In the genomic region with DNA sequence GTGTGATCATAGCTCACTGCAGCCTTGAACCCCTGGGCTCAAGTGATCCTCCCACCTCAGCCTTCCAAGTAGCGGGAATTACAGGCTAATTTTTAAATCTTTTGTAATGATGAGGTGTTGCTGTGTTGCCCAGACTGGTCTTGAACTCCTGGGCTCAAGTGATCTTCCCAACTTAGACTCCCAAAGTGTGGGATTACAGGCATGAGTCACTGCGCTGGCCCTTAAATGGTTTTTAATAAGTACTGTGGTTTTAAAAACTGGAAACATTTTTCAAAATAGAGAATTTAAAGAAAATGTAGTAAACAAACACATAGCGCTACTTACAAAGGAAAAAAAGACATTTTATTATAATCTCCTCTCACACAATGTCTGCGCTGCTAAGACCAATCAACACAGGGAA, we compare ENCODE assay signal across 24 cellular contexts. TPM values are rescaled to one million over a fixed set of nuclear protein-coding genes. Genes with fewer than 3 reads are reported as not detected.
"Had no signal": no experiment of that assay in that cellular context is flagged by ENCODE, and none has a peak within 500 bp of the region (broad histone marks: within the 10 kb centered on the region; RNA-seq: fewer than 3 reads in every experiment).

No MANE protein-coding gene starts in this region.

- H3K27ac Mint-ChIP-seq: activated CD8-positive, alpha-beta memory T cell treated with anti-CD3 and anti-CD28 coated beads, Interleukin-2, amount 10 ng/mL, durations not matched to agents 7 days and 5 days; activated naive CD4-positive, alpha-beta T cell treated with anti-CD3 and anti-CD28 coated beads, Interleukin-2, amount 50 U/mL, for 24 hours; activated T-cell treated with anti-CD3 and anti-CD28 coated beads, Interleukin-2, amount 50 U/mL, for 24 hours; activated T-helper 1 cell treated with anti-CD3 and anti-CD28 coated beads, Interleukin-12 subunit alpha, Interleukin-12 subunit beta, Interleukin-2, Interleukin-4 antibody, amounts not matched to agents 30 ng/mL and 10 ng/mL and 1 ng/mL, durations not matched to agents 14 hours and 24 hours and 36 hours; T-helper 1 cell treated with Interleukin-12 subunit alpha and Interleukin-12 subunit beta and Interleukin-4 antibody, amounts not matched to agents 30 μg/mL and 1 μg/mL, for 36 hours; WTC11 had no signal

- H3K36me3 Mint-ChIP-seq: activated CD8-positive, alpha-beta memory T cell treated with anti-CD3 and anti-CD28 coated beads, Interleukin-2, amount 10 ng/mL, durations not matched to agents 7 days and 5 days; activated naive CD4-positive, alpha-beta T cell treated with anti-CD3 and anti-CD28 coated beads, Interleukin-2, amount 50 U/mL, for 24 hours had no signal

- H3K4me3 ChIP-seq: cardiac muscle cell had no signal

- DNase-seq: activated CD4-positive, alpha-beta T cell treated with anti-CD3 and anti-CD28 coated beads for 48 hours; activated CD4-positive, alpha-beta T cell treated with anti-CD3 and anti-CD28 coated beads, Interleukin-2, amount 50 U/mL, for 48 hours; activated CD4-positive, CD25-positive, alpha-beta regulatory T cell treated with anti-CD3 and anti-CD28 coated beads, Interleukin-2, amount 50 U/mL, for 72 hours; activated CD8-positive, alpha-beta memory T cell treated with anti-CD3 and anti-CD28 coated beads, Interleukin-2, amount 10 ng/mL, durations not matched to agents 7 days and 5 days; activated effector memory CD4-positive, alpha-beta T cell treated with Interleukin-2 at 50 U/mL for 16 hours; activated naive CD4-positive, alpha-beta T cell; activated T-cell treated with anti-CD3 and anti-CD28 coated beads, Interleukin-2, amount 50 U/mL, for 24 hours; brain microvascular endothelial cell; Kasumi-1; KBM-7; MM.1S; NCI-H1105; NCI-H1436; NCI-H1694 treated with DMSO at 0.1 percent for 48 hours; NCI-H2081; NCI-H510A treated with DMSO at 0.1 percent for 48 hours; NCI-H69; PC-3; SHP77 treated with DMSO at 0.1 percent for 48 hours had no signal

- H3K27me3 ChIP-seq: brain microvascular endothelial cell, cardiac muscle cell had no signal

- H3K27ac ChIP-seq: brain microvascular endothelial cell, cardiac muscle cell had no signal

- ATAC-seq: activated CD8-positive, alpha-beta memory T cell treated with anti-CD3 and anti-CD28 coated beads, Interleukin-2, amount 10 ng/mL, durations not matched to agents 7 days and 5 days; PC-3; WTC11 had no signal

- H3K9me3 Mint-ChIP-seq: activated naive CD4-positive, alpha-beta T cell treated with anti-CD3 and anti-CD28 coated beads, Interleukin-2, amount 50 U/mL, for 24 hours had no signal

- H3K4me1 Mint-ChIP-seq: activated CD8-positive, alpha-beta memory T cell treated with anti-CD3 and anti-CD28 coated beads, Interleukin-2, amount 10 ng/mL, durations not matched to agents 7 days and 5 days; activated naive CD4-positive, alpha-beta T cell treated with anti-CD3 and anti-CD28 coated beads, Interleukin-2, amount 50 U/mL, for 24 hours had no signal

- H3K4me3 Mint-ChIP-seq: activated CD8-positive, alpha-beta memory T cell treated with anti-CD3 and anti-CD28 coated beads, Interleukin-2, amount 10 ng/mL, durations not matched to agents 7 days and 5 days; activated naive CD4-positive, alpha-beta T cell treated with anti-CD3 and anti-CD28 coated beads, Interleukin-2, amount 50 U/mL, for 24 hours; activated T-cell treated with anti-CD3 and anti-CD28 coated beads, Interleukin-2, amount 50 U/mL, for 24 hours; activated T-helper 1 cell treated with anti-CD3 and anti-CD28 coated beads, Interleukin-12 subunit alpha, Interleukin-12 subunit beta, Interleukin-2, Interleukin-4 antibody, amounts not matched to agents 30 ng/mL and 10 ng/mL and 1 ng/mL, durations not matched to agents 14 hours and 24 hours and 36 hours; T-helper 1 cell treated with Interleukin-12 subunit alpha and Interleukin-12 subunit beta and Interleukin-4 antibody, amounts not matched to agents 30 μg/mL and 1 μg/mL, for 36 hours; WTC11 had no signal

- H3K36me3 ChIP-seq: brain microvascular endothelial cell, cardiac muscle cell had no signal

RNA-seq across cellular contexts. Expression of gene MARCHF10, which starts 32.2 kb away (rescaled TPM):
- total RNA-seq: activated CD8-positive, alpha-beta memory T cell treated with anti-CD3 and anti-CD28 coated beads, Interleukin-2, amount 10 ng/mL, durations not matched to agents 7 days and 5 days; activated T-helper 1 cell treated with anti-CD3 and anti-CD28 coated beads, Interleukin-12 subunit alpha, Interleukin-12 subunit beta, Interleukin-2, Interleukin-4 antibody, amounts not matched to agents 30 ng/mL and 10 ng/mL and 1 ng/mL, durations not matched to agents 14 hours and 24 hours and 36 hours; PC-3 had no signal
